In genomic region chr12:8081228-8081920, GRCh38 we compare ENCODE assay signal across 8 cellular contexts. TPM values are rescaled to one million over a fixed set of nuclear protein-coding genes. Genes with fewer than 3 reads are reported as not detected.
DNase-seq lines count a peak whose midpoint lies in the region; ATAC-seq and FAIRE-seq lines count a peak whose summit lies in the region.

No MANE protein-coding gene starts in this region.

- H3K23ac ChIP-seq in trophoblast cell (ENCODE audit: low read length), result no peak overlapping the region

- peaks cover 12% of the 10 kb centered on the region for H3K36me3 Mint-ChIP-seq in activated T-helper 1 cell treated with anti-CD3 and anti-CD28 coated beads, Interleukin-12 subunit alpha, Interleukin-12 subunit beta, Interleukin-2, Interleukin-4 antibody, amounts not matched to agents 30 ng/mL and 10 ng/mL and 1 ng/mL, durations not matched to agents 14 hours and 24 hours and 36 hours (ENCODE audit: low read depth)

- H3K4me1 ChIP-seq in trophoblast cell (ENCODE audit: control insufficient read depth in 1 of 2, insufficient read depth in 2 of 2, low read length in 2 of 2), result peaks cover 2 to 3% of the 10 kb centered on the region in 2 experiments

- peak overlapping the region; percentile 98 for H3K27ac Mint-ChIP-seq in activated T-helper 1 cell treated with anti-CD3 and anti-CD28 coated beads, Interleukin-12 subunit alpha, Interleukin-12 subunit beta, Interleukin-2, Interleukin-4 antibody, amounts not matched to agents 30 ng/mL and 10 ng/mL and 1 ng/mL, durations not matched to agents 14 hours and 24 hours and 36 hours

- peak overlapping the region; percentile 42 for H3K4ac ChIP-seq in trophoblast cell (ENCODE audit: low read depth, low read length)

- H2AFZ ChIP-seq in trophoblast cell (ENCODE audit: insufficient read depth, low read length, poor library complexity), result peak overlapping the region; percentile 77

- peak overlapping the region; percentile 67 for H2BK120ac ChIP-seq in trophoblast cell (ENCODE audit: insufficient read depth, low read length, poor library complexity)

- DNase-seq in GM18507 (ENCODE audit: extremely low spot score, insufficient read length, low read depth) (no peak), LoVo (ENCODE audit: low spot score) (peak; percentile 31), globus pallidus (ENCODE audit: low spot score) (peak; percentile 17), trophoblast cell (no peak), SW 1271 (lab: John Stamatoyannopoulos, UW) (no peak)
- no peak for DNase-seq in activated T-helper 1 cell treated with anti-CD3 and anti-CD28 coated beads, Interleukin-12 subunit alpha, Interleukin-12 subunit beta, Interleukin-2, Interleukin-4 antibody, amounts not matched to agents 30 ng/mL and 10 ng/mL and 1 ng/mL, durations not matched to agents 14 hours and 24 hours and 36 hours (ENCODE audit: low spot score)
- no peak for DNase-seq in activated CD4-positive, CD25-positive, alpha-beta regulatory T cell (lab: John Stamatoyannopoulos, UW)

- H4K91ac ChIP-seq in trophoblast cell (ENCODE audit: low read depth, low read length), result peak overlapping the region; percentile 69

- no peak overlapping the region for H2BK12ac ChIP-seq in trophoblast cell (ENCODE audit: low read length)

- H3K4me1 Mint-ChIP-seq in activated T-helper 1 cell treated with anti-CD3 and anti-CD28 coated beads, Interleukin-12 subunit alpha, Interleukin-12 subunit beta, Interleukin-2, Interleukin-4 antibody, amounts not matched to agents 30 ng/mL and 10 ng/mL and 1 ng/mL, durations not matched to agents 14 hours and 24 hours and 36 hours (ENCODE audit: low read depth), result peaks cover 48% of the 10 kb centered on the region

- H3K27ac ChIP-seq in trophoblast cell (ENCODE audit: low read depth, low read length), result peak overlapping the region; percentile 77

- no peak overlapping the region for H4K12ac ChIP-seq in trophoblast cell (ENCODE audit: low read depth, low read length)

- peak overlapping the region; percentile 72 for H3K9ac ChIP-seq in trophoblast cell (ENCODE audit: low read length)

- no CpG with 5 or more reads among the region's 16 CpGs for WGBS in trophoblast cell (ENCODE audit: extremely low coverage, insufficient coverage, insufficient read length)

- peak; percentile 62 for FAIRE-seq in GM18507 (lab: Jason Lieb, UNC)

- H3K4me2 ChIP-seq in trophoblast cell (ENCODE audit: low read length), result peak overlapping the region; percentile 81

- peaks cover 2% of the 10 kb centered on the region for H3K79me2 ChIP-seq in trophoblast cell (ENCODE audit: control insufficient read depth, insufficient read depth, low read length, poor library complexity)

- H3K27me3 Mint-ChIP-seq in activated T-helper 1 cell treated with anti-CD3 and anti-CD28 coated beads, Interleukin-12 subunit alpha, Interleukin-12 subunit beta, Interleukin-2, Interleukin-4 antibody, amounts not matched to agents 30 ng/mL and 10 ng/mL and 1 ng/mL, durations not matched to agents 14 hours and 24 hours and 36 hours (ENCODE audit: insufficient read depth), result no peaks in the 10 kb centered on the region

- peak overlapping the region; percentile 92 for H4K8ac ChIP-seq in trophoblast cell (ENCODE audit: low read depth, low read length)

- peak overlapping the region; percentile 95 for H3K4me3 ChIP-seq in trophoblast cell (ENCODE audit: low read depth, low read length)

- no peaks in the 10 kb centered on the region for H3K9me3 Mint-ChIP-seq in activated T-helper 1 cell treated with anti-CD3 and anti-CD28 coated beads, Interleukin-12 subunit alpha, Interleukin-12 subunit beta, Interleukin-2, Interleukin-4 antibody, amounts not matched to agents 30 ng/mL and 10 ng/mL and 1 ng/mL, durations not matched to agents 14 hours and 24 hours and 36 hours

- no peaks in the 10 kb centered on the region for H3K36me3 ChIP-seq in trophoblast cell (ENCODE audit: control insufficient read depth in 1 of 2, insufficient read depth in 2 of 2, low read length in 2 of 2)

- H3K9me3 ChIP-seq in trophoblast cell (ENCODE audit: insufficient read depth, low read depth, low read length), result no peaks in the 10 kb centered on the region

- H3K79me1 ChIP-seq in trophoblast cell (ENCODE audit: low read length), result peaks cover 6% of the 10 kb centered on the region

- intact Hi-C loops in activated T-helper 1 cell treated with anti-CD3 and anti-CD28 coated beads, Interleukin-12 subunit alpha, Interleukin-12 subunit beta, Interleukin-2, Interleukin-4 antibody, amounts not matched to agents 30 ng/mL and 10 ng/mL and 1 ng/mL, durations not matched to agents 14 hours and 24 hours and 36 hours (cut with micrococcal nuclease), result loop anchor here (5.0 kb wide), 1 partner anchor 1634 kb away; no protein-coding TSS in a partner anchor

- peak overlapping the region; percentile 36 for H3K14ac ChIP-seq in trophoblast cell (ENCODE audit: low read length)

- H3K27me3 ChIP-seq in trophoblast cell (ENCODE audit: insufficient read depth, low read length), result no peaks in the 10 kb centered on the region

- peak overlapping the region; percentile 92 for H3K4me3 Mint-ChIP-seq in activated T-helper 1 cell treated with anti-CD3 and anti-CD28 coated beads, Interleukin-12 subunit alpha, Interleukin-12 subunit beta, Interleukin-2, Interleukin-4 antibody, amounts not matched to agents 30 ng/mL and 10 ng/mL and 1 ng/mL, durations not matched to agents 14 hours and 24 hours and 36 hours

- H2BK5ac ChIP-seq in trophoblast cell (ENCODE audit: low read depth, low read length, poor library complexity), result peak overlapping the region; percentile 29

- no peak for ATAC-seq in GM19351 (IDR thresholded peaks at IDR 0.05; ENCODE audit: unreplicated experiment)

- peak overlapping the region; percentile 44 for H3K18ac ChIP-seq in trophoblast cell (ENCODE audit: low read length)

- H2AK5ac ChIP-seq in trophoblast cell (ENCODE audit: low read length), result no peak overlapping the region

RNA-seq across cellular contexts. Expression of gene NECAP1, which starts 0.7 kb away (rescaled TPM):
- total RNA-seq in activated T-helper 1 cell treated with anti-CD3 and anti-CD28 coated beads, Interleukin-12 subunit alpha, Interleukin-12 subunit beta, Interleukin-2, Interleukin-4 antibody, amounts not matched to agents 30 ng/mL and 10 ng/mL and 1 ng/mL, durations not matched to agents 14 hours and 24 hours and 36 hours, result 38.2 and 39.4 TPM in 2 replicates
- 14.5 and 14.9 TPM in 2 replicates for polyA plus RNA-seq in trophoblast cell (2013)

RNA-seq across cellular contexts. Expression of gene C3AR1, which starts 15.2 kb away (rescaled TPM):
- total RNA-seq in activated T-helper 1 cell treated with anti-CD3 and anti-CD28 coated beads, Interleukin-12 subunit alpha, Interleukin-12 subunit beta, Interleukin-2, Interleukin-4 antibody, amounts not matched to agents 30 ng/mL and 10 ng/mL and 1 ng/mL, durations not matched to agents 14 hours and 24 hours and 36 hours, result 0.60 and 0.71 TPM in 2 replicates
- polyA plus RNA-seq in trophoblast cell (2013), result 0.10 TPM in 2 replicates

RNA-seq across cellular contexts. Expression of gene CLEC4A, which starts 42.0 kb away (rescaled TPM):
- total RNA-seq in activated T-helper 1 cell treated with anti-CD3 and anti-CD28 coated beads, Interleukin-12 subunit alpha, Interleukin-12 subunit beta, Interleukin-2, Interleukin-4 antibody, amounts not matched to agents 30 ng/mL and 10 ng/mL and 1 ng/mL, durations not matched to agents 14 hours and 24 hours and 36 hours, result 0.26 and 1.3 TPM in 2 replicates
- 0.07 and 0.17 TPM in 2 replicates for polyA plus RNA-seq in trophoblast cell (2013)

RNA-seq across cellular contexts. Expression of gene FOXJ2, which starts 48.9 kb away (rescaled TPM):
- 19.9 and 20.7 TPM in 2 replicates for total RNA-seq in activated T-helper 1 cell treated with anti-CD3 and anti-CD28 coated beads, Interleukin-12 subunit alpha, Interleukin-12 subunit beta, Interleukin-2, Interleukin-4 antibody, amounts not matched to agents 30 ng/mL and 10 ng/mL and 1 ng/mL, durations not matched to agents 14 hours and 24 hours and 36 hours
- 22.7 TPM in 2 replicates for polyA plus RNA-seq in trophoblast cell (2013)

Comparison
In these comparisons a context has a peak if more than half of its experiments do, and no peak if none do; other contexts are left out.
1. DNase-seq: peak in LoVo (single experiment) and globus pallidus (single experiment); none in GM18507 (single experiment), activated T-helper 1 cell treated with anti-CD3 and anti-CD28 coated beads, Interleukin-12 subunit alpha, Interleukin-12 subunit beta, Interleukin-2, Interleukin-4 antibody, amounts not matched to agents 30 ng/mL and 10 ng/mL and 1 ng/mL, durations not matched to agents 14 hours and 24 hours and 36 hours (single experiment), trophoblast cell (0 of 2), activated CD4-positive, CD25-positive, alpha-beta regulatory T cell (0 of 4) and SW 1271 (0 of 2).